ENCODE assay signal across 8 cellular contexts in the genomic region with DNA sequence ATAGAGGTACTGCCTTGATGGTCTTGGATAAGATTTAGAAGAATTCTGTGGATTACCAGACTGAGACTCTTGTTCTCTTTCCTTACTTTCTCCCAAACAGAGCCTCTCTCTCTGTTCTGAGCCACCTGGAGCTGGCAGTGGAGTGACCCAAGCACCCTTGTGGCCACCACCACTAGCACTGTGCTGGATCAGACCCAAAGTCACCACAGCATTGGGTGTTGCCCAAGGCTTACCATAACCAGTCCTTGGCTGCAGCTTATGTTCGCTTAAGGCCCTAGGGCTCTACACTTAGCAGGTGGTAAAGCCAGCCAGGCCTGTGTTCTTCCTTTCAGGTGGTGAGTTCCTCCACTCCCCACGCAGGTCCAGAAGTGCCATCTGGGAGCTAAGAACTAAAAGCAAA.
"Had no signal": no experiment of that assay in that cellular context is flagged by ENCODE, and none has a peak within 500 bp of the region (broad histone marks: within the 10 kb centered on the region; RNA-seq: fewer than 3 reads in every experiment).

No MANE protein-coding gene starts in this region.

- ATAC-seq: GM23338, K562 had no signal

- FAIRE-seq: H1, H54, HTR-8/SVneo, K562 had no signal

- DNase-seq: H9, HCEC 1CT, IMR-90 had no signal
